Comparison of ENCODE assay signal across 1 cellular context in the genomic region with DNA sequence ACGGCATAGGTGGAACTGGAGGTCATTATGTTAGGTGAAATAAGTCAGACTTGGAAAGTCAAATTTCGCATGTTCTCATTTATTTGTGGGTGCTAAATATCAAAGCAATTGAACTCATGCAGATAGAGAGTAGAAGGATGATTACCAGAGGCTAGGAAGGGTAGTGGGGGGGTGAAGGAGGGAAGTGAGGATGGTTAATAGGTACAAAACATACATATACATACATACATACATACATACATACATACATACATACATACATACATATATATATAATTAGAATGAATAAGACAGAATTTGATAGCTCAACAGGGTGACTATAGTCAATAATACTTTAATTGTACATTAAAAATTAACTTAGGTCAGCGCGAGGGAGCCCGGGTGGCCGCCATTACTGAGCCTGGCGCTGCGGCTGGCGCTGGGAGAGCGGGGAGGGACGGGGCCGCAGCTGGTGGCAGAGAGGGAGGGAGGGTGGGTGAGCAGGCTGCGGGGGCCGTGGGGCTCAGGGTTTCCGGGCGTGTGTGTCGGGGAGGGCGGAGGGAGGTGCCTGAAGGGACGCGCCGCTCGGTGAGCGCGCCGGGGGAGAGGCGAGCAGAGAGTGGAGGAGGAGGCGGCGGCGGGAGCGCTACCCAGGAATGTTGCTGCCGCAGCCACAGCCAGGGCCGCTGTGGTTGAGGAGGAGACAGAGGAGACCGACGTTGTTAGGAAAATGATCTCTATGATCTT.
TF ChIP-seq lines count a peak whose summit lies in the region.

No MANE protein-coding gene starts in this region.

TF ChIP-seq in HCT116, 20 proteins besides CTCF, POLR2A, EP300 and RAD21 (continued from another document):
- TF ChIP-seq, protein P1, sequence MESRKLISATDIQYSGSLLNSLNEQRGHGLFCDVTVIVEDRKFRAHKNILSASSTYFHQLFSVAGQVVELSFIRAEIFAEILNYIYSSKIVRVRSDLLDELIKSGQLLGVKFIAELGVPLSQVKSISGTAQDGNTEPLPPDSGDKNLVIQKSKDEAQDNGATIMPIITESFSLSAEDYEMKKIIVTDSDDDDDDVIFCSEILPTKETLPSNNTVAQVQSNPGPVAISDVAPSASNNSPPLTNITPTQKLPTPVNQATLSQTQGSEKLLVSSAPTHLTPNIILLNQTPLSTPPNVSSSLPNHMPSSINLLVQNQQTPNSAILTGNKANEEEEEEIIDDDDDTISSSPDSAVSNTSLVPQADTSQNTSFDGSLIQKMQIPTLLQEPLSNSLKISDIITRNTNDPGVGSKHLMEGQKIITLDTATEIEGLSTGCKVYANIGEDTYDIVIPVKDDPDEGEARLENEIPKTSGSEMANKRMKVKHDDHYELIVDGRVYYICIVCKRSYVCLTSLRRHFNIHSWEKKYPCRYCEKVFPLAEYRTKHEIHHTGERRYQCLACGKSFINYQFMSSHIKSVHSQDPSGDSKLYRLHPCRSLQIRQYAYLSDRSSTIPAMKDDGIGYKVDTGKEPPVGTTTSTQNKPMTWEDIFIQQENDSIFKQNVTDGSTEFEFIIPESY (IDR thresholded peaks at IDR 0.05; ENCODE audit: extremely low read depth, insufficient replicate concordance, low read length): no peak
- TF ChIP-seq ZNF274 (IDR thresholded peaks at IDR 0.05; ENCODE audit: low read depth, low read length): no peak
- peak; percentile 55 for TF ChIP-seq EGR1 (IDR thresholded peaks at IDR 0.05; ENCODE audit: low read depth)
- no peak for TF ChIP-seq FOSL1 (IDR thresholded peaks at IDR 0.05; ENCODE audit: low read depth)
- TF ChIP-seq TCF7L2 (IDR thresholded peaks at IDR 0.05; ENCODE audit: borderline replicate concordance, extremely low read depth, insufficient read depth, insufficient read length): no peak
- TF ChIP-seq SP1 (IDR thresholded peaks at IDR 0.05; ENCODE audit: low read depth): no peak
- no peak for TF ChIP-seq JUND (IDR thresholded peaks at IDR 0.05)
- peak; percentile 54; the same call in 1 of the 2 replicates for TF ChIP-seq POLR2AphosphoS5 (IDR thresholded peaks at IDR 0.05; ENCODE audit: low read depth, low read length)
- no peak for TF ChIP-seq SRF (IDR thresholded peaks at IDR 0.05; ENCODE audit: low read depth)
- TF ChIP-seq, protein P2, sequence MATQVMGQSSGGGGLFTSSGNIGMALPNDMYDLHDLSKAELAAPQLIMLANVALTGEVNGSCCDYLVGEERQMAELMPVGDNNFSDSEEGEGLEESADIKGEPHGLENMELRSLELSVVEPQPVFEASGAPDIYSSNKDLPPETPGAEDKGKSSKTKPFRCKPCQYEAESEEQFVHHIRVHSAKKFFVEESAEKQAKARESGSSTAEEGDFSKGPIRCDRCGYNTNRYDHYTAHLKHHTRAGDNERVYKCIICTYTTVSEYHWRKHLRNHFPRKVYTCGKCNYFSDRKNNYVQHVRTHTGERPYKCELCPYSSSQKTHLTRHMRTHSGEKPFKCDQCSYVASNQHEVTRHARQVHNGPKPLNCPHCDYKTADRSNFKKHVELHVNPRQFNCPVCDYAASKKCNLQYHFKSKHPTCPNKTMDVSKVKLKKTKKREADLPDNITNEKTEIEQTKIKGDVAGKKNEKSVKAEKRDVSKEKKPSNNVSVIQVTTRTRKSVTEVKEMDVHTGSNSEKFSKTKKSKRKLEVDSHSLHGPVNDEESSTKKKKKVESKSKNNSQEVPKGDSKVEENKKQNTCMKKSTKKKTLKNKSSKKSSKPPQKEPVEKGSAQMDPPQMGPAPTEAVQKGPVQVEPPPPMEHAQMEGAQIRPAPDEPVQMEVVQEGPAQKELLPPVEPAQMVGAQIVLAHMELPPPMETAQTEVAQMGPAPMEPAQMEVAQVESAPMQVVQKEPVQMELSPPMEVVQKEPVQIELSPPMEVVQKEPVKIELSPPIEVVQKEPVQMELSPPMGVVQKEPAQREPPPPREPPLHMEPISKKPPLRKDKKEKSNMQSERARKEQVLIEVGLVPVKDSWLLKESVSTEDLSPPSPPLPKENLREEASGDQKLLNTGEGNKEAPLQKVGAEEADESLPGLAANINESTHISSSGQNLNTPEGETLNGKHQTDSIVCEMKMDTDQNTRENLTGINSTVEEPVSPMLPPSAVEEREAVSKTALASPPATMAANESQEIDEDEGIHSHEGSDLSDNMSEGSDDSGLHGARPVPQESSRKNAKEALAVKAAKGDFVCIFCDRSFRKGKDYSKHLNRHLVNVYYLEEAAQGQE (IDR thresholded peaks at IDR 0.05; ENCODE audit: low read depth): no peak
- no peak for TF ChIP-seq EZH2 (IDR thresholded peaks at IDR 0.05)
